In the genomic region with DNA sequence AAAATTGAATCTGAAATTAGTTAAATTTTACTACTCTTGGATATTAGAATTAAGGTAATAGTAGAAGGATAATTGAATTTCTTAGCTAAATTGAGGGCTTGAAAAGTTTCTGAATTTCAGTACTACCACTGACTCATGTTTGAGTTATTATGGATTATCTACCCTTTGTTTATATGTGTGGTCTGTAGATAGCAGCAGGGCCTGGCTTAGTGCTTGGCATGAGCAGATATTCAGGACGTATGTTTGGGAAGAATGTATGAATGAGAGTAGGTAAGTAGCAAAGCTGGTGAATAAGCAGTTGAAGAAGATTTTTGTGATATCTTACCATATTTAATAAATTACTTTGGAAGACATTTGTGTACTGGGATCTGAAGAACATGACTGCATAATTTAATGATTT, we compare ENCODE assay signal across 21 cellular contexts.
"Had no signal": no experiment of that assay in that cellular context is flagged by ENCODE, and none has a peak within 500 bp of the region (broad histone marks: within the 10 kb centered on the region; RNA-seq: fewer than 3 reads in every experiment).

No MANE protein-coding gene starts in this region.

- H3K27ac ChIP-seq: body of pancreas, dorsolateral prefrontal cortex, epithelial cell of prostate, heart right ventricle, upper lobe of right lung had no signal

- H3K9me3 ChIP-seq: body of pancreas, heart right ventricle, upper lobe of right lung had no signal

- H3K36me3 ChIP-seq: heart right ventricle, upper lobe of right lung had no signal

- H3K4me3 ChIP-seq: body of pancreas, dorsolateral prefrontal cortex, heart right ventricle, upper lobe of right lung had no signal

- H3K27me3 ChIP-seq: body of pancreas, dorsolateral prefrontal cortex, heart right ventricle, upper lobe of right lung had no signal

- DNase-seq: activated CD4-positive, alpha-beta memory T cell treated with anti-CD3 and anti-CD28 coated beads, Interleukin-2, amount 10 ng/mL, durations not matched to agents 7 days and 5 days; activated CD4-positive, alpha-beta T cell treated with anti-CD3 and anti-CD28 coated beads for 48 hours; activated CD4-positive, CD25-positive, alpha-beta regulatory T cell; activated CD8-positive, alpha-beta memory T cell treated with anti-CD3 and anti-CD28 coated beads, Interleukin-2, amount 10 ng/mL, durations not matched to agents 7 days and 5 days; activated naive CD4-positive, alpha-beta T cell treated with anti-CD3 and anti-CD28 coated beads for 36 hours; activated naive CD8-positive, alpha-beta T cell treated with anti-CD3 and anti-CD28 coated beads, Interleukin-2, amount 50 U/mL, for 24 hours; body of pancreas; caudate nucleus; dorsolateral prefrontal cortex; endodermal cell; heart right ventricle; immature natural killer cell; left ventricle myocardium superior; retina; stimulated activated CD4-positive, alpha-beta T cell treated with anti-CD3 and anti-CD28 coated beads, Interleukin-12 subunit alpha, Interleukin-12 subunit beta, amount 100 ng/mL, for 4 hours; stimulated activated CD4-positive, alpha-beta T cell treated with anti-CD3 and anti-CD28 coated beads, Interleukin-1b, Interleukin-23, amount 100 ng/mL, for 48 hours; stimulated activated CD8-positive, alpha-beta memory T cell treated with anti-CD3 and anti-CD28 coated beads, Interleukin-4, amount 100 ng/mL, for 48 hours; stimulated activated naive CD4-positive, alpha-beta T cell; T-helper 9 cell; upper lobe of right lung had no signal

- ATAC-seq: activated CD8-positive, alpha-beta memory T cell treated with anti-CD3 and anti-CD28 coated beads, Interleukin-2, amount 10 ng/mL, durations not matched to agents 7 days and 5 days; activated naive CD8-positive, alpha-beta T cell treated with anti-CD3 and anti-CD28 coated beads, Interleukin-2, amount 50 U/mL, for 24 hours; body of pancreas; heart right ventricle; left ventricle myocardium superior; upper lobe of right lung had no signal

- H3K4me1 ChIP-seq: heart right ventricle, upper lobe of right lung had no signal
